ENCODE assay signal across 9 cellular contexts in genomic region chr16:66486773-66487579, GRCh38. TPM values are rescaled to one million over a fixed set of nuclear protein-coding genes. Genes with fewer than 3 reads are reported as not detected.
A peak's percentile ranks its signal among the peaks of the same experiment; 100 is the strongest.
DNase-seq lines count a peak whose midpoint lies in the region; ATAC-seq, FAIRE-seq and TF ChIP-seq lines count a peak whose summit lies in the region.
"Had no signal": no experiment of that assay in that cellular context is flagged by ENCODE, and none has a peak within 500 bp of the region (broad histone marks: within the 10 kb centered on the region; RNA-seq: fewer than 3 reads in every experiment).

No MANE protein-coding gene starts in this region.

- no peaks in the 10 kb centered on the region for H3K79me1 ChIP-seq in IMR-90 (ENCODE audit: low read depth in 1 of 2, low read length in 2 of 2)

- no peak overlapping the region for H3K27ac ChIP-seq in IMR-90 (ENCODE audit: insufficient read depth, low read length)
- no peak overlapping the region for H3K27ac ChIP-seq in WERI-Rb-1

- H4K8ac ChIP-seq in IMR-90 (ENCODE audit: low read depth in 2 of 2, low read length in 2 of 2) = no peak overlapping the region

- H3K36me3 ChIP-seq in IMR-90 (ENCODE audit: control insufficient read depth, insufficient read depth, low read length) = no peaks in the 10 kb centered on the region
- H3K36me3 ChIP-seq in WERI-Rb-1 = no peaks in the 10 kb centered on the region

- CTCF ChIA-PET in IMR-90 (lab: Yijun Ruan, JAX) = interaction anchor here (0.6 kb wide), 1 partner anchor 103 kb away, joined by 3 read pairs; no protein-coding TSS in a partner anchor

- no peak for TF ChIP-seq POLR2A in IMR-90 (IDR thresholded peaks at IDR 0.05; ENCODE audit: low read depth, low read length)

- peak overlapping the region; percentile 17 for H3K4ac ChIP-seq in IMR-90 (ENCODE audit: low read depth, low read length)

- H2BK5ac ChIP-seq in IMR-90 (ENCODE audit: low read depth, low read length, poor library complexity, severe bottlenecking) = no peak overlapping the region

- peaks cover 11% of the 10 kb centered on the region; the same call in 1 of the 2 replicates for H3K4me1 ChIP-seq in IMR-90 (ENCODE audit: control insufficient read depth, insufficient read depth, low read length)

- no peak for TF ChIP-seq RAD21 in IMR-90 (IDR thresholded peaks at IDR 0.05; ENCODE audit: low read length)

- peak overlapping the region; percentile 16; the same call in 1 of the 2 replicates for H2BK120ac ChIP-seq in IMR-90 (ENCODE audit: low read depth, low read length)

- H3K9ac ChIP-seq in IMR-90 (ENCODE audit: low read depth, low read length) = no peak overlapping the region; the same call in 1 of the 2 replicates

- peak; percentile 83 for DNase-seq in IMR-90
- DNase-seq in activated CD8-positive, alpha-beta memory T cell treated with anti-CD3 and anti-CD28 coated beads, Interleukin-2, amount 50 U/mL, for 48 hours = peak; percentile 49
- DNase-seq in left ventricle myocardium superior = peak; percentile 50
- peak; percentile 95 for DNase-seq in smooth muscle cell of the brain vasculature (ENCODE audit: low read depth, low spot score)
- DNase-seq in urothelium cell line (ENCODE audit: low spot score) = no peak
- no peak for DNase-seq in NCI-H748 treated with DMSO at 0.1 percent for 48 hours (lab: John Stamatoyannopoulos, UW)
- no peak for DNase-seq in WERI-Rb-1
- DNase-seq: NCI-H510A had no signal

- ATAC-seq in IMR-90 (ENCODE audit: low read depth) = peak; percentile 59
- ATAC-seq in left ventricle myocardium superior = peak; percentile 58
- ATAC-seq in GM19463 (IDR thresholded peaks at IDR 0.05; ENCODE audit: unreplicated experiment) = no peak

- H3K9me1 ChIP-seq in IMR-90 (ENCODE audit: insufficient read depth, low read length) = 0 out of 2 replicates have a peak, but pooled peaks cover 3% of the 10 kb centered on the region

- peak overlapping the region; percentile 83 for H2AFZ ChIP-seq in IMR-90 (replicated peaks; ENCODE audit: low read length, poor library complexity)

- no CpG with 5 or more reads among the region's 3 CpGs for WGBS in IMR-90 (ENCODE audit: extremely low coverage in 2 of 2, insufficient read length in 1 of 2), 2 experiments

- H4K91ac ChIP-seq in IMR-90 (ENCODE audit: insufficient read depth, low read depth, low read length) = no peak overlapping the region

- no peak overlapping the region for H2BK15ac ChIP-seq in IMR-90 (ENCODE audit: low read depth, low read length)

- 0 out of 2 replicates have a peak overlapping the region, but pooled peaks have one; percentile 16 for H3K23ac ChIP-seq in IMR-90 (ENCODE audit: low read depth, low read length)

- 0 out of 2 replicates have a peak overlapping the region, but pooled peaks have one; percentile 23 for H2BK20ac ChIP-seq in IMR-90 (ENCODE audit: low read depth, low read length)

- H3K4me3 ChIP-seq in IMR-90 (ENCODE audit: insufficient read depth, low read depth, low read length) (no peak overlapping the region), WERI-Rb-1 (ENCODE audit: low read depth, low read length) (no peak overlapping the region)

- H3K18ac ChIP-seq in IMR-90 (ENCODE audit: low read depth, low read length) = 0 out of 2 replicates have a peak overlapping the region, but pooled peaks have one; percentile 13

- intact Hi-C loops in IMR-90 (cut with micrococcal nuclease) = no loop called here
- intact Hi-C loops in left ventricle myocardium superior (cut with micrococcal nuclease) = no loop called here

- peak overlapping the region; percentile 16; the same call in 1 of the 2 replicates for H2AK5ac ChIP-seq in IMR-90 (ENCODE audit: low read depth, low read length)

- POLR2A ChIA-PET in IMR-90 (lab: Charles Lee; ENCODE audit: unreplicated experiment) = no interaction called here

- H4K20me1 ChIP-seq in IMR-90 (ENCODE audit: insufficient read depth, low read length) = no peaks in the 10 kb centered on the region

- BruUV-seq in IMR-90 (replicated peaks; lab: Mats Ljungman, UMichigan) = no TSS peak

- no peak overlapping the region for H3K14ac ChIP-seq in IMR-90 (replicated peaks; ENCODE audit: low read depth, low read length)

- no peak overlapping the region for H3K4me2 ChIP-seq in IMR-90 (ENCODE audit: low read depth, low read length)

- no peak overlapping the region for H3K56ac ChIP-seq in IMR-90 (ENCODE audit: extremely low read depth, insufficient read depth, low read length)

- H3K27me3 ChIP-seq in IMR-90 (ENCODE audit: control insufficient read depth, insufficient read depth, low read length) (no peaks in the 10 kb centered on the region), WERI-Rb-1 (ENCODE audit: insufficient read depth, low read depth, severe bottlenecking) (no peaks in the 10 kb centered on the region)

- dilution Hi-C loops in IMR-90 (cut with HindIII; ENCODE audit: low sequenced_read_pairs, unreplicated experiment) = no loop called here

- no peak for FAIRE-seq in urothelium cell line (lab: Jason Lieb, UNC)

- in situ Hi-C loops in IMR-90 (cut with MboI; ENCODE audit: low sequenced_read_pairs) = loop anchor here (5.0 kb wide), 1 partner anchor 80 kb away; no protein-coding TSS in a partner anchor

- no peak for TF ChIP-seq CTCF in IMR-90 (conservative IDR thresholded peaks at IDR 0.05; ENCODE audit: low read depth, low read length)
- TF ChIP-seq CTCF in WERI-Rb-1 (IDR thresholded peaks at IDR 0.05; ENCODE audit: low read depth, low read length) = no peak

- H4K5ac ChIP-seq in IMR-90 (ENCODE audit: low read depth, low read length) = no peak overlapping the region

- peak overlapping the region; percentile 79 for H2AK9ac ChIP-seq in IMR-90 (replicated peaks; ENCODE audit: low read depth, low read length, poor library complexity)

- H3K9me3 ChIP-seq in IMR-90 (ENCODE audit: control insufficient read depth, insufficient read depth, low read length) (0 out of 2 replicates have a peak, but pooled peaks cover 3% of the 10 kb centered on the region), WERI-Rb-1 (ENCODE audit: severe bottlenecking) (no peaks in the 10 kb centered on the region)

TF ChIP-seq in IMR-90, 13 proteins besides CTCF, POLR2A, EP300 and RAD21:
- no peak for TF ChIP-seq CHD1 (IDR thresholded peaks at IDR 0.05; ENCODE audit: low read depth, low read length)
- TF ChIP-seq CEBPB (IDR thresholded peaks at IDR 0.05; ENCODE audit: low read depth, low read length) = no peak
- TF ChIP-seq MAFK (IDR thresholded peaks at IDR 0.05; ENCODE audit: low read depth, low read length) = no peak
- TF ChIP-seq NFE2L2 (IDR thresholded peaks at IDR 0.05; ENCODE audit: low read depth, low read length) = no peak
- peak; percentile 30; the same call in 1 of the 2 replicates for TF ChIP-seq MAZ (IDR thresholded peaks at IDR 0.05; ENCODE audit: borderline replicate concordance, low read depth, low read length)
- TF ChIP-seq, protein P1, sequence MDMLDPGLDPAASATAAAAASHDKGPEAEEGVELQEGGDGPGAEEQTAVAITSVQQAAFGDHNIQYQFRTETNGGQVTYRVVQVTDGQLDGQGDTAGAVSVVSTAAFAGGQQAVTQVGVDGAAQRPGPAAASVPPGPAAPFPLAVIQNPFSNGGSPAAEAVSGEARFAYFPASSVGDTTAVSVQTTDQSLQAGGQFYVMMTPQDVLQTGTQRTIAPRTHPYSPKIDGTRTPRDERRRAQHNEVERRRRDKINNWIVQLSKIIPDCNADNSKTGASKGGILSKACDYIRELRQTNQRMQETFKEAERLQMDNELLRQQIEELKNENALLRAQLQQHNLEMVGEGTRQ (IDR thresholded peaks at IDR 0.05; ENCODE audit: low read depth, low read length) = no peak
- TF ChIP-seq SMC3 (IDR thresholded peaks at IDR 0.05; ENCODE audit: low read depth, low read length) = no peak
- TF ChIP-seq RFX5 (IDR thresholded peaks at IDR 0.05; ENCODE audit: low read depth, low read length) = no peak

RNA-seq across cellular contexts. Expression of gene BEAN1, which starts 59.9 kb away (rescaled TPM):
- not detected in 2 replicates for total RNA-seq in IMR-90 (2012; rRNA removed)
- polyA plus RNA-seq in IMR-90 (2012; rRNA removed) = not detected in 2 replicates
- polyA plus RNA-seq in IMR-90 (2012; cell fraction: cytosol; rRNA removed) = not detected in 2 replicates
- 0.13 TPM in 1 of 2 replicates, not detected in the other for polyA plus RNA-seq in IMR-90 (2012; cell fraction: nucleus; rRNA removed; ENCODE audit: low replicate concordance)
- 3.3 TPM for total RNA-seq in left ventricle myocardium superior

Comparison
In these comparisons a context has a peak if more than half of its experiments do, and no peak if none do; other contexts are left out.
1. DNase-seq: peak in IMR-90 (single experiment), activated CD8-positive, alpha-beta memory T cell treated with anti-CD3 and anti-CD28 coated beads, Interleukin-2, amount 50 U/mL, for 48 hours (single experiment), left ventricle myocardium superior (single experiment) and smooth muscle cell of the brain vasculature (single experiment); none in urothelium cell line (single experiment), NCI-H748 treated with DMSO at 0.1 percent for 48 hours (single experiment) and WERI-Rb-1 (single experiment).